In the genomic region with DNA sequence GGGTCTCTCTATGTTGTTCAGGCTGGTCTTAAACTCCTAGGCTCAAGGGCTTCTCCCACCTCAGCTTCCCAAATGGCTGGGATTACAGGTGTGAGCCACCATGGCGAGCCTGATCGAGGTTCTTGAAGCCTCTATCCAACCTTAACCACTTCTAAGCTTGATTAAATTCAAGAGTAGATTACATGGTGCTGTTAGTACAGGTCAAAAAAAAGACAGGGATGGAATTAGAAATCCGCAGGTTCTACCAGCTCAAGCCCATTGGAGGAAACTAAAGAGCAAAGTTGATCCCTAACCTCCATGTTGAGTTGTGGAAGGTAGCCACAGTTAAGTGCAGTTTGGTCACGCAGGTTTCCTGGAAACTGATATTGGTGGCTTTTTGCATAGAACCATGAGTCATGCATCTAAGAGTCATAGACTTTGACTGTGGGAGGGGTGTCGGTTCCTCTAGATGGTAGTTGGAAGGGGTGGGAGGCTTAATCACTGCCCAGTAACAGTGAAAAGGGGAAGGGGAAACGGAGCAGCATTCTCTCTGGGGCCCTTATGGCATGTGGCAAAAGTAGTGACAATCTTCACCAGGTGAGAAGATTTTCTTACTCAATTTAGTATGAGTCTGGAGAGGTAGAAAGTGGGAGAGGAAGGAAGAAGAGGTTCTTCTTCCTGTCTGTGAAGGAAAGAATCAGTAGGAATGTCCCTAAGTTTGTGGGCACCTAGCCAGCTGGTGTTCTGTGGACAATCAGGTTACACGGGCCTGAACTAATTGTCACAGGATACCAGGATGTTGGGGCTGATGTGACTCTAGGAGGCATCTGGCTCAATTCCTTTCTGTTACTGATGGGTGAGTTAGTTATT, we compare ENCODE assay signal across 1 cellular context.
TF ChIP-seq lines count a peak whose summit lies in the region.

No MANE protein-coding gene starts in this region.

TF ChIP-seq in HepG2, 621 proteins besides CTCF, POLR2A, EP300 and RAD21:
- TF ChIP-seq ZBTB40 (IDR thresholded peaks at IDR 0.05): no peak
- no peak for TF ChIP-seq ZBTB40 (CRISPR knock-in tag; IDR thresholded peaks at IDR 0.05)
- no peak for TF ChIP-seq ZNF501 (CRISPR knock-in tag; IDR thresholded peaks at IDR 0.05)
- TF ChIP-seq GATAD1 (CRISPR knock-in tag; IDR thresholded peaks at IDR 0.05): no peak
- TF ChIP-seq EHMT2 (IDR thresholded peaks at IDR 0.05; ENCODE audit: borderline replicate concordance, low read depth, low read length): no peak
- no peak for TF ChIP-seq ELF3 (CRISPR knock-in tag; IDR thresholded peaks at IDR 0.05)
- TF ChIP-seq, protein P1, sequence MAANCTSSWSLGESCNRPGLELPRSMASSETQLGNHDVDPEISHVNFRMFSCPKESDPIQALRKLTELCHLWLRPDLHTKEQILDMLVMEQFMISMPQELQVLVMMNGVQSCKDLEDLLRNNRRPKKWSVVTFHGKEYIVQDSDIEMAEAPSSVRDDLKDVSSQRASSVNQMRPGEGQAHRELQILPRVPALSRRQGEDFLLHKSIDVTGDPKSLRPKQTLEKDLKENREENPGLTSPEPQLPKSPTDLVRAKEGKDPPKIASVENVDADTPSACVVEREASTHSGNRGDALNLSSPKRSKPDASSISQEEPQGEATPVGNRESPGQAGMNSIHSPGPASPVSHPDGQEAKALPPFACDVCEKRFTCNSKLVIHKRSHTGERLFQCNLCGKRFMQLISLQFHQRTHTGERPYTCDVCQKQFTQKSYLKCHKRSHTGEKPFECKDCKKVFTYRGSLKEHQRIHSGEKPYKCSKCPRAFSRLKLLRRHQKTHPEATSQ (CRISPR knock-in tag; IDR thresholded peaks at IDR 0.05; ENCODE audit: borderline replicate concordance): no peak
- TF ChIP-seq KLF12 (CRISPR knock-in tag; IDR thresholded peaks at IDR 0.05; ENCODE audit: borderline replicate concordance): no peak
- TF ChIP-seq XBP1 (CRISPR knock-in tag; IDR thresholded peaks at IDR 0.05): no peak
- no peak for TF ChIP-seq ZNF264 (CRISPR knock-in tag; IDR thresholded peaks at IDR 0.05)
- TF ChIP-seq PRDM10 (CRISPR knock-in tag; IDR thresholded peaks at IDR 0.05; ENCODE audit: low read depth): no peak
- TF ChIP-seq RARA (CRISPR knock-in tag; IDR thresholded peaks at IDR 0.05): no peak
